In genomic region chr6:5422321-5422915, GRCh38 we compare ENCODE assay signal across 9 cellular contexts.
DNase-seq lines count a peak whose midpoint lies in the region; ATAC-seq, FAIRE-seq and TF ChIP-seq lines count a peak whose summit lies in the region.
"Had no signal": no experiment of that assay in that cellular context is flagged by ENCODE, and none has a peak within 500 bp of the region (broad histone marks: within the 10 kb centered on the region; RNA-seq: fewer than 3 reads in every experiment).

No MANE protein-coding gene starts in this region.

- no peak overlapping the region for H3K4me3 Mint-ChIP-seq in natural killer cell
- H3K4me3 Mint-ChIP-seq in natural killer cell treated with Interleukin-12 subunit alpha and Interleukin-12 subunit beta and Interleukin-15 and Interleukin-18, amount 100 ng/mL, for 72 hours, result no peak overlapping the region

- H3K4me1 Mint-ChIP-seq in natural killer cell, result peaks cover 5 to 22% of the 10 kb centered on the region in 2 donors
- peaks cover 4 to 5% of the 10 kb centered on the region in 2 donors for H3K4me1 Mint-ChIP-seq in natural killer cell treated with Interleukin-12 subunit alpha and Interleukin-12 subunit beta and Interleukin-15 and Interleukin-18, amount 100 ng/mL, for 72 hours (ENCODE audit: low read depth in 2 of 2)

- no peak overlapping the region for H3K27ac Mint-ChIP-seq in natural killer cell
- H3K27ac Mint-ChIP-seq in natural killer cell treated with Interleukin-12 subunit alpha and Interleukin-12 subunit beta and Interleukin-15 and Interleukin-18, amount 100 ng/mL, for 72 hours, result no peak overlapping the region

- peak in 2 of 3 donors; percentile 41 to 49 for ATAC-seq in natural killer cell
- ATAC-seq in natural killer cell treated with Interleukin-12 subunit alpha and Interleukin-12 subunit beta and Interleukin-15 and Interleukin-18, amount 100 ng/mL, for 72 hours, result no peak
- peak; percentile 72 for ATAC-seq in mucosa of descending colon
- no peak for ATAC-seq in HG03196 (IDR thresholded peaks at IDR 0.05; ENCODE audit: unreplicated experiment)
- ATAC-seq in GM21717 (IDR thresholded peaks at IDR 0.05; ENCODE audit: unreplicated experiment), result no peak

- intact Hi-C loops in natural killer cell (cut with micrococcal nuclease), result no loop called here
- intact Hi-C loops in mucosa of descending colon (cut with DNase I, micrococcal nuclease), result no loop called here
- intact Hi-C loops in kidney (cut with DNase I), result no loop called here

- H3K27me3 Mint-ChIP-seq in natural killer cell (ENCODE audit: low read depth in 2 of 2), result no peaks in the 10 kb centered on the region
- H3K27me3 Mint-ChIP-seq in natural killer cell treated with Interleukin-12 subunit alpha and Interleukin-12 subunit beta and Interleukin-15 and Interleukin-18, amount 100 ng/mL, for 72 hours, result no peaks in the 10 kb centered on the region

- no peak for FAIRE-seq in kidney (lab: Jason Lieb, UNC)
- FAIRE-seq: colon had no signal

- no peak overlapping the region for H3K9ac ChIP-seq in kidney (ENCODE audit: low read length in 2 of 2)

- peak; percentile 31 for TF ChIP-seq CTCF in natural killer cell (IDR thresholded peaks at IDR 0.05)
- TF ChIP-seq CTCF in cardiac fibroblast (IDR thresholded peaks at IDR 0.05; ENCODE audit: low read depth, low read length), result peak; percentile 74
- no peak for TF ChIP-seq CTCF in mucosa of descending colon (IDR thresholded peaks at IDR 0.05)
- no peak for TF ChIP-seq CTCF in kidney (IDR thresholded peaks at IDR 0.05; ENCODE audit: borderline replicate concordance, extremely low read depth, insufficient read depth)

- no peak overlapping the region for H3K4me3 ChIP-seq in cardiac fibroblast (replicated peaks in 1 of 2; ENCODE audit: low read depth in 2 of 2, low read length in 2 of 2)
- H3K4me3 ChIP-seq in mucosa of descending colon, result no peak overlapping the region
- no peak overlapping the region for H3K4me3 ChIP-seq in kidney (ENCODE audit: low read length in 2 of 2)

- H3K36me3 ChIP-seq in mucosa of descending colon (ENCODE audit: low read depth) (no peaks in the 10 kb centered on the region), kidney (ENCODE audit: control insufficient read depth in 1 of 2, insufficient read depth in 2 of 2, low read length in 2 of 2) (no peaks in the 10 kb centered on the region)

- no peak overlapping the region for H3K27ac ChIP-seq in kidney (ENCODE audit: low read depth in 2 of 2, low read length in 2 of 2)

- no peaks in the 10 kb centered on the region for H3K36me3 Mint-ChIP-seq in natural killer cell
- peaks cover 12% of the 10 kb centered on the region for H3K36me3 Mint-ChIP-seq in natural killer cell treated with Interleukin-12 subunit alpha and Interleukin-12 subunit beta and Interleukin-15 and Interleukin-18, amount 100 ng/mL, for 72 hours

- DNase-seq in natural killer cell (no peak), NCI-H2196 (lab: John Stamatoyannopoulos, UW; ENCODE audit: unreplicated experiment) (peak; percentile 45), cardiac fibroblast (ENCODE audit: low read depth in 2 of 2) (peak; percentile 57 to 60), mucosa of descending colon (peak in 2 of 3 donors; percentile 24 to 35), kidney (no peak)
- no peak for DNase-seq in natural killer cell treated with Interleukin-12 subunit alpha and Interleukin-12 subunit beta and Interleukin-15 and Interleukin-18, amount 100 ng/mL, for 72 hours (ENCODE audit: low spot score)

- H3K4me1 ChIP-seq in mucosa of descending colon (ENCODE audit: low read depth) (no peaks in the 10 kb centered on the region), kidney (ENCODE audit: control insufficient read depth in 1 of 2, insufficient read depth in 1 of 2, low read depth in 1 of 2, low read length in 2 of 2) (no peaks in the 10 kb centered on the region)

- no peaks in the 10 kb centered on the region for H3K9me3 Mint-ChIP-seq in natural killer cell
- H3K9me3 Mint-ChIP-seq in natural killer cell treated with Interleukin-12 subunit alpha and Interleukin-12 subunit beta and Interleukin-15 and Interleukin-18, amount 100 ng/mL, for 72 hours, result no peaks in the 10 kb centered on the region

- no peaks in the 10 kb centered on the region for H3K9me3 ChIP-seq in mucosa of descending colon
- H3K9me3 ChIP-seq in kidney (ENCODE audit: control insufficient read depth in 1 of 2, low read length in 2 of 2), result no peaks in the 10 kb centered on the region

Comparison
In these comparisons a context has a peak if more than half of its experiments do, and no peak if none do; other contexts are left out.
1. ATAC-seq: peak in natural killer cell (2 of 3) and mucosa of descending colon (single experiment); none in natural killer cell treated with Interleukin-12 subunit alpha and Interleukin-12 subunit beta and Interleukin-15 and Interleukin-18, amount 100 ng/mL, for 72 hours (0 of 2), HG03196 (single experiment) and GM21717 (single experiment).
2. DNase-seq: peak in NCI-H2196 (single experiment), cardiac fibroblast (2 of 2) and mucosa of descending colon (2 of 3); none in natural killer cell (single experiment), natural killer cell treated with Interleukin-12 subunit alpha and Interleukin-12 subunit beta and Interleukin-15 and Interleukin-18, amount 100 ng/mL, for 72 hours (single experiment) and kidney (single experiment).
3. CTCF ChIP-seq: peak in natural killer cell (single experiment) and cardiac fibroblast (single experiment); none in mucosa of descending colon (single experiment) and kidney (single experiment).